1 cellular context compared by ENCODE assay signal in genomic region chr6:7119272-7119801, GRCh38.
TF ChIP-seq lines count a peak whose summit lies in the region.

No MANE protein-coding gene starts in this region.

TF ChIP-seq in K562, 482 proteins besides CTCF, POLR2A, EP300 and RAD21 (continued from another document and continues in another):
- TF ChIP-seq AFF4 (CRISPR knock-in tag; IDR thresholded peaks at IDR 0.05) (no peak), NR2C2 (CRISPR knock-in tag; IDR thresholded peaks at IDR 0.05) (no peak), NR2C2 (tag; IDR thresholded peaks at IDR 0.05) (no peak; the same call in 1 of the 2 replicates), SRF (CRISPR knock-in tag; IDR thresholded peaks at IDR 0.05) (no peak), PML (IDR thresholded peaks at IDR 0.05; ENCODE audit: low read length) (no peak; the same call in 1 of the 2 replicates), ZKSCAN3 (CRISPR knock-in tag; IDR thresholded peaks at IDR 0.05) (no peak), HNRNPUL1 (IDR thresholded peaks at IDR 0.05; ENCODE audit: low read length) (no peak), ZC3H8 (IDR thresholded peaks at IDR 0.05) (0 out of 2 replicates have a peak, but pooled peaks have one; percentile 51), SPI1 (IDR thresholded peaks at IDR 0.05; ENCODE audit: borderline replicate concordance, low read depth, low read length) (no peak), BCL6 (CRISPR knock-in tag; IDR thresholded peaks at IDR 0.05) (no peak), PTRF (tag; IDR thresholded peaks at IDR 0.05) (no peak), SETDB1 (IDR thresholded peaks at IDR 0.05; ENCODE audit: low read length) (no peak), ZKSCAN8 (CRISPR knock-in tag; IDR thresholded peaks at IDR 0.05) (no peak), CREB3 (tag; conservative IDR thresholded peaks at IDR 0.05; ENCODE audit: low read depth) (0 out of 2 replicates have a peak, but pooled peaks have one; percentile 1), MAX (CRISPR knock-in tag; IDR thresholded peaks at IDR 0.05) (peak; percentile 96), TBP (optimal IDR thresholded peaks at IDR 0.05; ENCODE audit: low read depth, low read length) (no peak), DIDO1 (tag; IDR thresholded peaks at IDR 0.05; ENCODE audit: low read depth) (peak; percentile 58; the same call in 1 of the 2 replicates), PTBP1 (IDR thresholded peaks at IDR 0.05; ENCODE audit: low read depth, low read length) (no peak), NFE2 (IDR thresholded peaks at IDR 0.05; ENCODE audit: low read depth) (peak; percentile 35; the same call in 1 of the 2 replicates), NCOR1 (IDR thresholded peaks at IDR 0.05) (peak; percentile 75), PRPF4 (IDR thresholded peaks at IDR 0.05; ENCODE audit: insufficient read depth, low read depth, low read length, poor library complexity, severe bottlenecking) (no peak), KLF6 (CRISPR knock-in tag; IDR thresholded peaks at IDR 0.05; ENCODE audit: borderline replicate concordance) (no peak), BRF1 (IDR thresholded peaks at IDR 0.05; ENCODE audit: borderline replicate concordance, extremely low read depth, insufficient read length) (no peak), ZFP91 (CRISPR knock-in tag; IDR thresholded peaks at IDR 0.05) (no peak), ARID3B (CRISPR knock-in tag; IDR thresholded peaks at IDR 0.05; ENCODE audit: borderline replicate concordance) (no peak), ZNF134 (CRISPR knock-in tag; conservative IDR thresholded peaks at IDR 0.05) (no peak), GTF2F1 (IDR thresholded peaks at IDR 0.05; ENCODE audit: low read depth, low read length) (no peak), ZNF121 (CRISPR knock-in tag; conservative IDR thresholded peaks at IDR 0.05) (no peak), NKRF (IDR thresholded peaks at IDR 0.05; ENCODE audit: borderline replicate concordance) (peak; percentile 98), MEF2D (tag; conservative IDR thresholded peaks at IDR 0.05; ENCODE audit: low read depth) (no peak), ZNF668 (CRISPR knock-in tag; IDR thresholded peaks at IDR 0.05) (no peak), BCOR (IDR thresholded peaks at IDR 0.05) (peak; percentile 88), ZNF75A (CRISPR knock-in tag; IDR thresholded peaks at IDR 0.05) (no peak), GABPB1 (CRISPR knock-in tag; IDR thresholded peaks at IDR 0.05) (peak; percentile 48; the same call in 1 of the 2 replicates), ZBTB26 (CRISPR knock-in tag; IDR thresholded peaks at IDR 0.05) (no peak), RBFOX2 (IDR thresholded peaks at IDR 0.05; ENCODE audit: low read depth, low read length) (no peak), BMI1 (IDR thresholded peaks at IDR 0.05; ENCODE audit: low read length) (no peak), HCFC1 (IDR thresholded peaks at IDR 0.05; ENCODE audit: low read depth, low read length) (no peak), UBTF (IDR thresholded peaks at IDR 0.05; ENCODE audit: borderline replicate concordance in 1 of 2, low read depth in 2 of 2, low read length in 2 of 2) (no peak), SNAPC5 (CRISPR knock-in tag; IDR thresholded peaks at IDR 0.05) (no peak), ZNF79 (CRISPR knock-in tag; IDR thresholded peaks at IDR 0.05; ENCODE audit: low read depth) (no peak), FOXP4 (CRISPR knock-in tag; IDR thresholded peaks at IDR 0.05; ENCODE audit: borderline replicate concordance) (no peak), C11orf30 (IDR thresholded peaks at IDR 0.05; ENCODE audit: low read depth) (peak; percentile 27; the same call in 1 of the 2 replicates), ZBTB33 (CRISPR knock-in tag; IDR thresholded peaks at IDR 0.05) (peak; percentile 72), SNRNP70 (optimal IDR thresholded peaks at IDR 0.05; ENCODE audit: low read depth, low read length) (no peak), NR2F6 (CRISPR knock-in tag; IDR thresholded peaks at IDR 0.05) (no peak)
